In the genomic region with DNA sequence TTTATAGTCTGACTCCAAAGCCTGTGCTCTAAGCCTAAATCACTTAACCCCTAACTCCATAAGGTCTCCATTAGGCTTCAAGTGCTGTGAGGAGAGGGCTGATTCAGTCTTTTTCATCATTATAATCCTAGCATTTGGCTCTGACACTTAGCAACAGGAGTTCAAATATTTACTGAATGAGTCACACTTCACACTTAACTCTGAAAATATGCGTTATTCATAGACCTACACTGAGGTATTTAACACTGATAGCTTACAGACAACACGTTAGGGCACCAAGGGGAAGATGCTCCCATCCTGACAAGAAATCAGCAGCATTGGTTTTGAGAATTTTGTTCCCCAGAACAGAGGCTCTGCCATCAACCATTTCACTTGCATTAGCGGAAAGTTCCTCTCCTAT, we compare ENCODE assay signal across 9 cellular contexts. TPM values are rescaled to one million over a fixed set of nuclear protein-coding genes. Genes with fewer than 3 reads are reported as not detected.
A peak's percentile ranks its signal among the peaks of the same experiment; 100 is the strongest.
DNase-seq lines count a peak whose midpoint lies in the region; FAIRE-seq and TF ChIP-seq lines count a peak whose summit lies in the region.
"Had no signal": no experiment of that assay in that cellular context is flagged by ENCODE, and none has a peak within 500 bp of the region (broad histone marks: within the 10 kb centered on the region; RNA-seq: fewer than 3 reads in every experiment).

No MANE protein-coding gene starts in this region.

- H3K27me3 Mint-ChIP-seq in endodermal cell (ENCODE audit: insufficient read depth): peaks cover 40% of the 10 kb centered on the region

- peak overlapping the region; percentile 27 for H3K27ac Mint-ChIP-seq in endodermal cell

- H3K9me3 ChIP-seq in endodermal cell (ENCODE audit: control insufficient read depth, low read length) (no peaks in the 10 kb centered on the region), Peyer's patch (no peaks in the 10 kb centered on the region), prostate gland (no peaks in the 10 kb centered on the region)

- TF ChIP-seq CTCF in endodermal cell (conservative IDR thresholded peaks at IDR 0.05): no peak
- no peak for TF ChIP-seq CTCF in Peyer's patch (IDR thresholded peaks at IDR 0.05)
- TF ChIP-seq CTCF in prostate gland (IDR thresholded peaks at IDR 0.05): no peak

- no peak overlapping the region for H3K4me3 Mint-ChIP-seq in endodermal cell

- H3K4me1 Mint-ChIP-seq in endodermal cell: peaks cover 11% of the 10 kb centered on the region

- H3K27me3 ChIP-seq in endodermal cell (ENCODE audit: control insufficient read depth, insufficient read depth, low read length, poor library complexity, severe bottlenecking) (no peaks in the 10 kb centered on the region), Peyer's patch (no peaks in the 10 kb centered on the region), prostate gland (replicated peaks; ENCODE audit: insufficient read depth) (no peaks in the 10 kb centered on the region)

- intact Hi-C loops in prostate gland (cut with DNase I): no loop called here
- intact Hi-C loops in posterior cingulate gyrus (cut with DNase I): loop anchor here (10.0 kb wide), 1 partner anchor 52 kb away; the partner anchor contains the start of gene MSL2

- H3K36me3 ChIP-seq in endodermal cell (ENCODE audit: control insufficient read depth, insufficient read depth, low read length): peaks cover 24% of the 10 kb centered on the region
- H3K36me3 ChIP-seq in Peyer's patch: peaks cover 0 to 13% (median 0%) of the 10 kb centered on the region in 3 donors
- H3K36me3 ChIP-seq in prostate gland: no peaks in the 10 kb centered on the region

- no peak overlapping the region for H3K4me3 ChIP-seq in endodermal cell (ENCODE audit: low read length)
- H3K4me3 ChIP-seq in Peyer's patch: no peak overlapping the region
- no peak overlapping the region for H3K4me3 ChIP-seq in prostate gland

- no peaks in the 10 kb centered on the region for H3K9me3 Mint-ChIP-seq in endodermal cell

- TF ChIP-seq POLR2A in Peyer's patch (IDR thresholded peaks at IDR 0.05): no peak
- no peak for TF ChIP-seq POLR2A in prostate gland (IDR thresholded peaks at IDR 0.05)

- H3K9ac ChIP-seq in endodermal cell (ENCODE audit: extremely low read depth, low read length, poor library complexity, severe bottlenecking): peak overlapping the region; percentile 16
- H3K9ac ChIP-seq: KMS-11 had no signal

- 11 to 32% methylated on average over 1 to 3 of the region's 3 CpGs for WGBS in endodermal cell (ENCODE audit: insufficient coverage in 1 of 2, insufficient read length in 1 of 2), 2 experiments
- 37% methylated on average over 3 of the region's 3 CpGs for WGBS in prostate gland

- DNase-seq in NCI-H460 (ENCODE audit: extremely low read depth, low read depth): peak; percentile 80
- DNase-seq in endodermal cell: peak; percentile 68
- peak; percentile 71 for DNase-seq in non-pigmented ciliary epithelial cell (ENCODE audit: low read depth)
- DNase-seq in Peyer's patch: no peak
- DNase-seq in cerebellar nuclear complex (lab: John Stamatoyannopoulos, UW): no peak
- no peak for DNase-seq in prostate gland (ENCODE audit: low spot score)
- no peak for DNase-seq in posterior cingulate gyrus

- peaks cover 13% of the 10 kb centered on the region for H3K36me3 Mint-ChIP-seq in endodermal cell (ENCODE audit: low read depth)

- peak; percentile 98 for FAIRE-seq in G401.6 (lab: Jason Lieb, UNC)

- H3K4me1 ChIP-seq in endodermal cell (ENCODE audit: control insufficient read depth, insufficient read depth, low read length) (no peaks in the 10 kb centered on the region), Peyer's patch (no peaks in the 10 kb centered on the region), prostate gland (replicated peaks) (no peaks in the 10 kb centered on the region)

- H3K27ac ChIP-seq in endodermal cell (ENCODE audit: low read depth, low read length): peak overlapping the region; percentile 26
- H3K27ac ChIP-seq in Peyer's patch: no peak overlapping the region
- no peak overlapping the region for H3K27ac ChIP-seq in prostate gland
- H3K27ac ChIP-seq: KMS-11 had no signal

RNA-seq across cellular contexts. Expression of gene MSL2, which starts 53.5 kb away (rescaled TPM):
- total RNA-seq in NCI-H460 (2014; rRNA removed; shearing (Covaris generic)): 11.3 and 13.1 TPM in 2 replicates
- 2.6 and 9.4 TPM in 2 replicates for polyA plus RNA-seq in NCI-H460 (2014; cell fraction: nucleus; rRNA removed)
- total RNA-seq in endodermal cell (10 to 100 TPM; 35.1 to 45.7 TPM), Peyer's patch (10 to 100 TPM; 23.6 to 42.9 (median 28.3) TPM), prostate gland (10 to 100 TPM; 25.9 to 44.2 TPM)
- 37.2 TPM for polyA plus RNA-seq in endodermal cell (2013, experiment 1 of 2)
- polyA plus RNA-seq in endodermal cell (2013, experiment 2 of 2): 34.9 TPM

Comparison
In these comparisons a context has a peak if more than half of its experiments do, and no peak if none do; other contexts are left out.
1. DNase-seq: peak in NCI-H460 (single experiment), endodermal cell (single experiment) and non-pigmented ciliary epithelial cell (single experiment); none in Peyer's patch (0 of 3), cerebellar nuclear complex (0 of 2), prostate gland (single experiment) and posterior cingulate gyrus (0 of 10).